In genomic region chr9:129139233-129139992, GRCh38 we compare ENCODE assay signal across 8 cellular contexts. TPM values are rescaled to one million over a fixed set of nuclear protein-coding genes. Genes with fewer than 3 reads are reported as not detected.
A peak's percentile ranks its signal among the peaks of the same experiment; 100 is the strongest.
DNase-seq lines count a peak whose midpoint lies in the region; ATAC-seq lines count a peak whose summit lies in the region.

No MANE protein-coding gene starts in this region.

- peak overlapping the region; percentile 100 for H3K27ac ChIP-seq in cingulate gyrus (ENCODE audit: low read depth, low read length)
- peak overlapping the region; percentile 100 for H3K27ac ChIP-seq in layer of hippocampus (ENCODE audit: low read depth, low read length)

- peak; percentile 33 for ATAC-seq in HG03139 (IDR thresholded peaks at IDR 0.05; ENCODE audit: unreplicated experiment)

- DNase-seq in GM04503 (ENCODE audit: low read depth) (peak; percentile 80), NCI-H460 (ENCODE audit: extremely low read depth, low read depth) (peak; percentile 88), epidermal melanocyte (ENCODE audit: insufficient read length, low spot score) (no peak)
- peak; percentile 46 to 70 for DNase-seq in activated CD4-positive, alpha-beta T cell treated with anti-CD3 and anti-CD28 coated beads for 24 hours (ENCODE audit: low read depth in 2 of 2)
- DNase-seq in stimulated activated CD4-positive, alpha-beta T cell treated with anti-CD3 and anti-CD28 coated beads, Interleukin-1b, Interleukin-23, amount 100 ng/mL, for 24 hours (ENCODE audit: low read depth in 4 of 4, low spot score in 1 of 4): peak; percentile 55 to 61 (median 58)

- H3K27me3 ChIP-seq in layer of hippocampus (ENCODE audit: control insufficient read depth, insufficient read depth, low read length): no peaks in the 10 kb centered on the region

RNA-seq across cellular contexts. Expression of gene PTPA, which starts 28.2 kb away (rescaled TPM):
- total RNA-seq in NCI-H460 (2014; rRNA removed; shearing (Covaris generic)): 82.9 and 88.2 TPM in 2 replicates
- polyA plus RNA-seq in NCI-H460 (2014; cell fraction: nucleus; rRNA removed): 87.6 and 91.7 TPM in 2 replicates

RNA-seq across cellular contexts. Expression of gene CRAT, which starts 28.8 kb away (rescaled TPM):
- total RNA-seq in NCI-H460 (2014; rRNA removed; shearing (Covaris generic)): 27.2 and 32.5 TPM in 2 replicates
- polyA plus RNA-seq in NCI-H460 (2014; cell fraction: nucleus; rRNA removed): 25.2 and 35.0 TPM in 2 replicates

RNA-seq across cellular contexts. Expression of gene IER5L, which starts 38.6 kb away (rescaled TPM):
- total RNA-seq in NCI-H460 (2014; rRNA removed; shearing (Covaris generic)): 31.1 and 40.5 TPM in 2 replicates
- 44.5 and 65.4 TPM in 2 replicates for polyA plus RNA-seq in NCI-H460 (2014; cell fraction: nucleus; rRNA removed)

RNA-seq across cellular contexts. Expression of gene DOLPP1, which starts 58.5 kb away (rescaled TPM):
- 13.4 and 17.1 TPM in 2 replicates for total RNA-seq in NCI-H460 (2014; rRNA removed; shearing (Covaris generic))
- 28.6 and 42.7 TPM in 2 replicates for polyA plus RNA-seq in NCI-H460 (2014; cell fraction: nucleus; rRNA removed)
